ENCODE assay signal across 1 cellular context in the genomic region with DNA sequence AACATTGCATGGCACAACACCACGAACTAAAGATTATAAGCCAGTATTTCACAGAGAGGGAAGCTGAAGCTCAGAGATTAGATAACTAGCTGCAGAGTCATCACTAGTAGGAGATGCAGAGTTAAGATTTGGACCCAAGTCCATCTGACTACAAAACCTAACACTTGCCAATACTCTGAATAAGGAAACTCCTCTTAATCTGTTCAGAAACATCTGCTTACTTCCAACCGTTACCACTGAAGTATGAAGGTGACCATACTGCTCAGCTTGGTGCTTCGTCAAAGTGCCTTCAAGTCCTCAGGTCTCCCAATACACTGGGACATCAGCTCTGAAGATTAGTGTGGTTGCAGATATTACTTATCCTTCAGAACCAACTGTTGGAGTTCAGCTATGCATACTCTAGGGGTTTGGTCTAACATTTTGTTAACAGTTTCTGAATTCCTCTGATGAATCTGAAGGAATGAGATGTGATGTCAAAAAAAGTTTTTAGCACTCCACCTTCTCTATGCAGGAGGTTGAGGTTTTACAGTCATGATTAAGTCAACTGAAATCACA.
TF ChIP-seq lines count a peak whose summit lies in the region.

No MANE protein-coding gene starts in this region.

TF ChIP-seq in K562, 482 proteins besides CTCF, POLR2A, EP300 and RAD21 (continued from another document):
- TF ChIP-seq, protein P1, sequence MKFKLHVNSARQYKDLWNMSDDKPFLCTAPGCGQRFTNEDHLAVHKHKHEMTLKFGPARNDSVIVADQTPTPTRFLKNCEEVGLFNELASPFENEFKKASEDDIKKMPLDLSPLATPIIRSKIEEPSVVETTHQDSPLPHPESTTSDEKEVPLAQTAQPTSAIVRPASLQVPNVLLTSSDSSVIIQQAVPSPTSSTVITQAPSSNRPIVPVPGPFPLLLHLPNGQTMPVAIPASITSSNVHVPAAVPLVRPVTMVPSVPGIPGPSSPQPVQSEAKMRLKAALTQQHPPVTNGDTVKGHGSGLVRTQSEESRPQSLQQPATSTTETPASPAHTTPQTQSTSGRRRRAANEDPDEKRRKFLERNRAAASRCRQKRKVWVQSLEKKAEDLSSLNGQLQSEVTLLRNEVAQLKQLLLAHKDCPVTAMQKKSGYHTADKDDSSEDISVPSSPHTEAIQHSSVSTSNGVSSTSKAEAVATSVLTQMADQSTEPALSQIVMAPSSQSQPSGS (CRISPR knock-in tag; IDR thresholded peaks at IDR 0.05), result no peak
- TF ChIP-seq, protein P2, sequence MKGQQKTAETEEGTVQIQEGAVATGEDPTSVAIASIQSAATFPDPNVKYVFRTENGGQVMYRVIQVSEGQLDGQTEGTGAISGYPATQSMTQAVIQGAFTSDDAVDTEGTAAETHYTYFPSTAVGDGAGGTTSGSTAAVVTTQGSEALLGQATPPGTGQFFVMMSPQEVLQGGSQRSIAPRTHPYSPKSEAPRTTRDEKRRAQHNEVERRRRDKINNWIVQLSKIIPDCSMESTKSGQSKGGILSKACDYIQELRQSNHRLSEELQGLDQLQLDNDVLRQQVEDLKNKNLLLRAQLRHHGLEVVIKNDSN (CRISPR knock-in tag; IDR thresholded peaks at IDR 0.05), result no peak
- TF ChIP-seq ZNF140 (CRISPR knock-in tag; IDR thresholded peaks at IDR 0.05), result no peak
- TF ChIP-seq GABPB1 (CRISPR knock-in tag; IDR thresholded peaks at IDR 0.05), result no peak
- TF ChIP-seq, protein P3, sequence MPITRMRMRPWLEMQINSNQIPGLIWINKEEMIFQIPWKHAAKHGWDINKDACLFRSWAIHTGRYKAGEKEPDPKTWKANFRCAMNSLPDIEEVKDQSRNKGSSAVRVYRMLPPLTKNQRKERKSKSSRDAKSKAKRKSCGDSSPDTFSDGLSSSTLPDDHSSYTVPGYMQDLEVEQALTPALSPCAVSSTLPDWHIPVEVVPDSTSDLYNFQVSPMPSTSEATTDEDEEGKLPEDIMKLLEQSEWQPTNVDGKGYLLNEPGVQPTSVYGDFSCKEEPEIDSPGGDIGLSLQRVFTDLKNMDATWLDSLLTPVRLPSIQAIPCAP (CRISPR knock-in tag; IDR thresholded peaks at IDR 0.05; ENCODE audit: borderline replicate concordance), result no peak
- peak; percentile 92 for TF ChIP-seq NFE2 (IDR thresholded peaks at IDR 0.05; ENCODE audit: low read depth)
- TF ChIP-seq POLR2H (tag; IDR thresholded peaks at IDR 0.05; ENCODE audit: low read depth), result no peak; the same call in 1 of the 2 replicates
- TF ChIP-seq MEF2A (IDR thresholded peaks at IDR 0.05; ENCODE audit: control insufficient read depth, low read depth, low read length), result no peak
- no peak for TF ChIP-seq RBM15 (IDR thresholded peaks at IDR 0.05; ENCODE audit: insufficient read depth, low read length)
- no peak for TF ChIP-seq BDP1 (IDR thresholded peaks at IDR 0.05; ENCODE audit: insufficient read depth, insufficient read length)
- TF ChIP-seq NONO (IDR thresholded peaks at IDR 0.05; ENCODE audit: low read depth in 2 of 2, low read length in 1 of 2), result 0 out of 4 replicates have a peak, but pooled peaks of 1 of the 2 experiments have one; percentile 53
- peak; percentile 94 for TF ChIP-seq FOSL1 (tag; conservative IDR thresholded peaks at IDR 0.05)
- no peak for TF ChIP-seq PURB (CRISPR knock-in tag; IDR thresholded peaks at IDR 0.05; ENCODE audit: low read depth)
- TF ChIP-seq, protein P4, sequence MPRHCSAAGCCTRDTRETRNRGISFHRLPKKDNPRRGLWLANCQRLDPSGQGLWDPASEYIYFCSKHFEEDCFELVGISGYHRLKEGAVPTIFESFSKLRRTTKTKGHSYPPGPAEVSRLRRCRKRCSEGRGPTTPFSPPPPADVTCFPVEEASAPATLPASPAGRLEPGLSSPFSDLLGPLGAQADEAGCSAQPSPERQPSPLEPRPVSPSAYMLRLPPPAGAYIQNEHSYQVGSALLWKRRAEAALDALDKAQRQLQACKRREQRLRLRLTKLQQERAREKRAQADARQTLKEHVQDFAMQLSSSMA (CRISPR knock-in tag; IDR thresholded peaks at IDR 0.05), result no peak
- TF ChIP-seq ILF3 (IDR thresholded peaks at IDR 0.05; ENCODE audit: borderline replicate concordance), result no peak
- TF ChIP-seq GTF2F1 (IDR thresholded peaks at IDR 0.05; ENCODE audit: low read depth, low read length), result no peak
- no peak for TF ChIP-seq TSC22D4 (tag; IDR thresholded peaks at IDR 0.05)
- TF ChIP-seq TCF3 (CRISPR knock-in tag; IDR thresholded peaks at IDR 0.05), result peak; percentile 97
- no peak for TF ChIP-seq ZNF12 (CRISPR knock-in tag; IDR thresholded peaks at IDR 0.05)
- no peak for TF ChIP-seq ETV6 (IDR thresholded peaks at IDR 0.05; ENCODE audit: borderline replicate concordance in 1 of 2, low read depth in 2 of 2, low read length in 1 of 2)
- no peak for TF ChIP-seq ETV6 (CRISPR knock-in tag; IDR thresholded peaks at IDR 0.05; ENCODE audit: borderline replicate concordance)
- TF ChIP-seq NCOA4 (IDR thresholded peaks at IDR 0.05; ENCODE audit: partially characterized antibody), result no peak
- no peak for TF ChIP-seq STAG1 (CRISPR knock-in tag; IDR thresholded peaks at IDR 0.05; ENCODE audit: borderline replicate concordance)
- TF ChIP-seq PTRF (tag; IDR thresholded peaks at IDR 0.05), result no peak
- TF ChIP-seq ZNF274 (IDR thresholded peaks at IDR 0.05; ENCODE audit: borderline replicate concordance, low read depth, low read length), result peak; percentile 74; the same call in 1 of the 2 replicates
- TF ChIP-seq, protein P5, sequence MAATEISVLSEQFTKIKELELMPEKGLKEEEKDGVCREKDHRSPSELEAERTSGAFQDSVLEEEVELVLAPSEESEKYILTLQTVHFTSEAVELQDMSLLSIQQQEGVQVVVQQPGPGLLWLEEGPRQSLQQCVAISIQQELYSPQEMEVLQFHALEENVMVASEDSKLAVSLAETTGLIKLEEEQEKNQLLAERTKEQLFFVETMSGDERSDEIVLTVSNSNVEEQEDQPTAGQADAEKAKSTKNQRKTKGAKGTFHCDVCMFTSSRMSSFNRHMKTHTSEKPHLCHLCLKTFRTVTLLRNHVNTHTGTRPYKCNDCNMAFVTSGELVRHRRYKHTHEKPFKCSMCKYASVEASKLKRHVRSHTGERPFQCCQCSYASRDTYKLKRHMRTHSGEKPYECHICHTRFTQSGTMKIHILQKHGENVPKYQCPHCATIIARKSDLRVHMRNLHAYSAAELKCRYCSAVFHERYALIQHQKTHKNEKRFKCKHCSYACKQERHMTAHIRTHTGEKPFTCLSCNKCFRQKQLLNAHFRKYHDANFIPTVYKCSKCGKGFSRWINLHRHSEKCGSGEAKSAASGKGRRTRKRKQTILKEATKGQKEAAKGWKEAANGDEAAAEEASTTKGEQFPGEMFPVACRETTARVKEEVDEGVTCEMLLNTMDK (IDR thresholded peaks at IDR 0.05; ENCODE audit: borderline replicate concordance, insufficient read depth, low read depth, low read length, poor library complexity, severe bottlenecking), result no peak
- TF ChIP-seq ZKSCAN8 (CRISPR knock-in tag; IDR thresholded peaks at IDR 0.05), result peak; percentile 81
- peak; percentile 98 for TF ChIP-seq ARID1B (IDR thresholded peaks at IDR 0.05)
- TF ChIP-seq, protein P6, sequence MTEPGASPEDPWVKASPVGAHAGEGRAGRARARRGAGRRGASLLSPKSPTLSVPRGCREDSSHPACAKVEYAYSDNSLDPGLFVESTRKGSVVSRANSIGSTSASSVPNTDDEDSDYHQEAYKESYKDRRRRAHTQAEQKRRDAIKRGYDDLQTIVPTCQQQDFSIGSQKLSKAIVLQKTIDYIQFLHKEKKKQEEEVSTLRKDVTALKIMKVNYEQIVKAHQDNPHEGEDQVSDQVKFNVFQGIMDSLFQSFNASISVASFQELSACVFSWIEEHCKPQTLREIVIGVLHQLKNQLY (CRISPR knock-in tag; conservative IDR thresholded peaks at IDR 0.05), result no peak
